In genomic region chr12:7769999-7770398, GRCh38 we compare ENCODE assay signal across 37 cellular contexts. TPM values are rescaled to one million over a fixed set of nuclear protein-coding genes. Genes with fewer than 3 reads are reported as not detected.
"Had no signal": no experiment of that assay in that cellular context is flagged by ENCODE, and none has a peak within 500 bp of the region (broad histone marks: within the 10 kb centered on the region; RNA-seq: fewer than 3 reads in every experiment).

No MANE protein-coding gene starts in this region.

- H3K4me1 Mint-ChIP-seq: activated naive CD4-positive, alpha-beta T cell treated with anti-CD3 and anti-CD28 coated beads, Interleukin-2, amount 10 ng/mL, durations not matched to agents 7 days and 5 days; activated T-helper 17 cell treated with anti-CD3 and anti-CD28 coated beads, Interleukin-2, amount 50 U/mL, for 72 hours had no signal

- ATAC-seq: activated CD8-positive, alpha-beta T cell treated with anti-CD3 and anti-CD28 coated beads for 36 hours; activated T-cell treated with anti-CD3 and anti-CD28 coated beads, Interleukin-2, amount 50 U/mL, for 4 hours; activated T-helper 17 cell treated with anti-CD3 and anti-CD28 coated beads, Interleukin-2, amount 50 U/mL, for 72 hours; effector memory CD8-positive, alpha-beta T cell; gastroesophageal sphincter; heart right ventricle; T-helper 17 cell had no signal

- H3K4me3 Mint-ChIP-seq: activated CD8-positive, alpha-beta T cell treated with anti-CD3 and anti-CD28 coated beads for 36 hours; activated naive CD4-positive, alpha-beta T cell treated with anti-CD3 and anti-CD28 coated beads, Interleukin-2, amount 10 ng/mL, durations not matched to agents 7 days and 5 days; activated naive CD8-positive, alpha-beta T cell; activated T-cell treated with anti-CD3 and anti-CD28 coated beads, Interleukin-2, amount 50 U/mL, for 4 hours; activated T-helper 17 cell treated with anti-CD3 and anti-CD28 coated beads, Interleukin-2, amount 50 U/mL, for 72 hours; effector memory CD8-positive, alpha-beta T cell; T-helper 17 cell; T-helper 2 cell treated with Interferon-gamma antibody and Interleukin-4, amounts not matched to agents 5 μg/mL and 100 μg/mL, for 36 hours had no signal

- FAIRE-seq: astrocyte, colon had no signal

- H3K36me3 Mint-ChIP-seq: activated naive CD4-positive, alpha-beta T cell treated with anti-CD3 and anti-CD28 coated beads, Interleukin-2, amount 10 ng/mL, durations not matched to agents 7 days and 5 days; activated naive CD8-positive, alpha-beta T cell had no signal

- H3K9me3 ChIP-seq: esophagus squamous epithelium, gastroesophageal sphincter, heart right ventricle had no signal

- H3K27ac Mint-ChIP-seq: activated CD8-positive, alpha-beta T cell treated with anti-CD3 and anti-CD28 coated beads for 36 hours; activated naive CD4-positive, alpha-beta T cell treated with anti-CD3 and anti-CD28 coated beads, Interleukin-2, amount 10 ng/mL, durations not matched to agents 7 days and 5 days; activated naive CD8-positive, alpha-beta T cell; activated T-helper 17 cell treated with anti-CD3 and anti-CD28 coated beads, Interleukin-2, amount 50 U/mL, for 72 hours; effector memory CD8-positive, alpha-beta T cell; T-helper 17 cell; T-helper 2 cell treated with Interferon-gamma antibody and Interleukin-4, amounts not matched to agents 5 μg/mL and 100 μg/mL, for 36 hours had no signal

- H3K27me3 ChIP-seq: brain microvascular endothelial cell, esophagus squamous epithelium, gastroesophageal sphincter, hepatocyte had no signal

- H3K4me1 ChIP-seq: esophagus squamous epithelium, gastroesophageal sphincter, heart right ventricle had no signal

- H3K4me2 ChIP-seq: hepatocyte had no signal

- H3K27ac ChIP-seq: brain microvascular endothelial cell, epithelial cell of prostate, esophagus squamous epithelium, gastroesophageal sphincter, heart right ventricle, hepatocyte had no signal

- H3K9me3 Mint-ChIP-seq: activated CD8-positive, alpha-beta T cell treated with anti-CD3 and anti-CD28 coated beads for 36 hours; activated naive CD4-positive, alpha-beta T cell treated with anti-CD3 and anti-CD28 coated beads, Interleukin-2, amount 10 ng/mL, durations not matched to agents 7 days and 5 days; activated T-cell treated with anti-CD3 and anti-CD28 coated beads, Interleukin-2, amount 50 U/mL, for 4 hours; activated T-helper 17 cell treated with anti-CD3 and anti-CD28 coated beads, Interleukin-2, amount 50 U/mL, for 72 hours; effector memory CD8-positive, alpha-beta T cell; T-helper 2 cell treated with Interferon-gamma antibody and Interleukin-4, amounts not matched to agents 5 μg/mL and 100 μg/mL, for 36 hours had no signal

- H2AFZ ChIP-seq: hepatocyte had no signal

- H3K4me3 ChIP-seq: esophagus squamous epithelium, gastroesophageal sphincter, heart right ventricle, hepatocyte had no signal

- H3K36me3 ChIP-seq: brain microvascular endothelial cell, esophagus squamous epithelium, gastroesophageal sphincter, heart right ventricle had no signal

- DNase-seq: activated CD4-positive, alpha-beta T cell treated with anti-CD3 and anti-CD28 coated beads for 1 hour; activated CD4-positive, alpha-beta T cell treated with anti-CD3 and anti-CD28 coated beads for 4 hours; activated CD4-positive, alpha-beta T cell treated with anti-CD3 and anti-CD28 coated beads, Interleukin-2, amount 50 U/mL, for 1 hour; activated CD4-positive, alpha-beta T cell treated with anti-CD3 and anti-CD28 coated beads, Interleukin-2, amount 50 U/mL, for 48 hours; activated CD8-positive, alpha-beta memory T cell treated with anti-CD3 and anti-CD28 coated beads for 24 hours; activated CD8-positive, alpha-beta T cell treated with anti-CD3 and anti-CD28 coated beads for 36 hours; activated effector memory CD4-positive, alpha-beta T cell treated with Interleukin-2 at 50 U/mL for 16 hours; activated naive CD4-positive, alpha-beta T cell treated with anti-CD3 and anti-CD28 coated beads, Interleukin-2, amount 10 ng/mL, durations not matched to agents 7 days and 5 days; activated T-cell treated with anti-CD3 and anti-CD28 coated beads, Interleukin-2, amount 50 U/mL, for 4 hours; amniotic stem cell; anterior cingulate cortex; brain microvascular endothelial cell; caudate nucleus; cortex of kidney; dermis blood vessel endothelial cell; effector CD4-positive, alpha-beta T cell; effector memory CD8-positive, alpha-beta T cell; esophagus squamous epithelium; foreskin melanocyte; heart right ventricle; T-helper 1 cell; T-helper 17 cell; T1000 had no signal

- H3K79me2 ChIP-seq: hepatocyte had no signal

RNA-seq across cellular contexts. Expression of gene NANOGNB, which starts 5.0 kb away (rescaled TPM):
- total RNA-seq: activated CD8-positive, alpha-beta T cell treated with anti-CD3 and anti-CD28 coated beads for 36 hours; activated T-cell treated with anti-CD3 and anti-CD28 coated beads, Interleukin-2, amount 50 U/mL, for 4 hours; activated T-helper 17 cell treated with anti-CD3 and anti-CD28 coated beads, Interleukin-2, amount 50 U/mL, for 72 hours; astrocyte; chondrocyte; dermis blood vessel endothelial cell; esophagus squamous epithelium; fibroblast of lung; fibroblast of villous mesenchyme; gastroesophageal sphincter; glomerular endothelial cell; heart right ventricle; hepatocyte; T-helper 17 cell had no signal
- polyA plus RNA-seq: adipose tissue, esophagus, fibroblast of lung, heart right ventricle, hepatocyte had no signal

RNA-seq across cellular contexts. Expression of gene NANOG, which starts 19.2 kb away (rescaled TPM):
- total RNA-seq: activated CD8-positive, alpha-beta T cell treated with anti-CD3 and anti-CD28 coated beads for 36 hours; activated T-helper 17 cell treated with anti-CD3 and anti-CD28 coated beads, Interleukin-2, amount 50 U/mL, for 72 hours; chondrocyte; dermis blood vessel endothelial cell; fibroblast of lung; fibroblast of villous mesenchyme; T-helper 17 cell had no signal
- polyA plus RNA-seq: adipose tissue, heart right ventricle had no signal

RNA-seq across cellular contexts. Expression of gene CLEC4C, which starts 22.8 kb away (rescaled TPM):
- total RNA-seq: activated CD8-positive, alpha-beta T cell treated with anti-CD3 and anti-CD28 coated beads for 36 hours; activated T-cell treated with anti-CD3 and anti-CD28 coated beads, Interleukin-2, amount 50 U/mL, for 4 hours; activated T-helper 17 cell treated with anti-CD3 and anti-CD28 coated beads, Interleukin-2, amount 50 U/mL, for 72 hours; astrocyte; chondrocyte; dermis blood vessel endothelial cell; esophagus squamous epithelium; fibroblast of lung; fibroblast of villous mesenchyme; gastroesophageal sphincter; glomerular endothelial cell; heart right ventricle; hepatocyte; T-helper 17 cell had no signal
- polyA plus RNA-seq: adipose tissue, esophagus, fibroblast of lung, heart right ventricle, hepatocyte had no signal

RNA-seq across cellular contexts. Expression of gene DPPA3, which starts 58.8 kb away (rescaled TPM):
- total RNA-seq: activated CD8-positive, alpha-beta T cell treated with anti-CD3 and anti-CD28 coated beads for 36 hours; activated T-cell treated with anti-CD3 and anti-CD28 coated beads, Interleukin-2, amount 50 U/mL, for 4 hours; activated T-helper 17 cell treated with anti-CD3 and anti-CD28 coated beads, Interleukin-2, amount 50 U/mL, for 72 hours; astrocyte; chondrocyte; dermis blood vessel endothelial cell; esophagus squamous epithelium; fibroblast of lung; fibroblast of villous mesenchyme; gastroesophageal sphincter; glomerular endothelial cell; heart right ventricle; T-helper 17 cell had no signal
- polyA plus RNA-seq: adipose tissue, esophagus, fibroblast of lung, heart right ventricle had no signal
